In the genomic region with DNA sequence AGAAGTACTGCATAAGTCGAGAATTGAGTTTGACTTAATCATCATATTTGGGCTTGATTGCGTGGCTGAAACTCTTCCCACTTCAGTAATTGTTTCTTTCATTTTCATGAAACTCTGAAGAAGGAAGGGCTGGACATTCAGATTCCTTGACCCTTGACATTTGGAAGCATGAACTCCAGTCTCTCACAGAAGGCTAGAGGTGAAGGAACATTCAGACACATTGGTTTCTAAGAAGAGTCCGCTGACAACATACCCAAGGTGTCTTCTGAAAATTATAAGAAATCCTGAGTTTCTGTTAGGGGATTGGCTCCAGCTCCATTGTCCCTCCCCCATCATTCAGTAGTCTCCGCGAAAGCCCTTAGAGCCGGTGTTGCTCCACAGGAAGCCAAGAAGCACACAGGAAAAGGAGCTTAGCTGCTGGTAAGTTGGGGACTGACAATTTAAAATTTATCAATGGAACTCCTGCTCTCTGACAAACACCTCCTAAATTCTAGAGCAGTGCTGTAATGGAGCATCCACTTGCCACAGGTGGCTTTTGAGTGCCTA, we compare ENCODE assay signal across 26 cellular contexts. TPM values are rescaled to one million over a fixed set of nuclear protein-coding genes. Genes with fewer than 3 reads are reported as not detected.
A peak's percentile ranks its signal among the peaks of the same experiment; 100 is the strongest.
DNase-seq lines count a peak whose midpoint lies in the region; ATAC-seq and TF ChIP-seq lines count a peak whose summit lies in the region.
"Had no signal": no experiment of that assay in that cellular context is flagged by ENCODE, and none has a peak within 500 bp of the region (broad histone marks: within the 10 kb centered on the region; RNA-seq: fewer than 3 reads in every experiment).

A gene with protein sequence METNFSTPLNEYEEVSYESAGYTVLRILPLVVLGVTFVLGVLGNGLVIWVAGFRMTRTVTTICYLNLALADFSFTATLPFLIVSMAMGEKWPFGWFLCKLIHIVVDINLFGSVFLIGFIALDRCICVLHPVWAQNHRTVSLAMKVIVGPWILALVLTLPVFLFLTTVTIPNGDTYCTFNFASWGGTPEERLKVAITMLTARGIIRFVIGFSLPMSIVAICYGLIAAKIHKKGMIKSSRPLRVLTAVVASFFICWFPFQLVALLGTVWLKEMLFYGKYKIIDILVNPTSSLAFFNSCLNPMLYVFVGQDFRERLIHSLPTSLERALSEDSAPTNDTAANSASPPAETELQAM (plus strand): TSS at position 370 of the 546 bp plus-strand sequence. CDS start 7,479 bp downstream, outside the sequence.

- peaks cover 13% of the 10 kb centered on the region for H3K27me3 ChIP-seq in upper lobe of right lung
- no peaks in the 10 kb centered on the region for H3K27me3 ChIP-seq in body of pancreas

- H3K27ac ChIP-seq in upper lobe of right lung (no peak within 1 kb of the TSS), body of pancreas (no peak within 1 kb of the TSS)
- H3K27ac ChIP-seq: breast epithelium had no signal

- peak; percentile 78 for DNase-seq in Kasumi-1 (lab: John Stamatoyannopoulos, UW)
- DNase-seq in SKM-1 (lab: John Stamatoyannopoulos, UW; ENCODE audit: unreplicated experiment) = peak; percentile 13
- DNase-seq in iPS-NIHi7 (ENCODE audit: extremely low spot score) = peak; percentile 25
- no peak for DNase-seq in upper lobe of right lung
- no peak for DNase-seq in body of pancreas
- DNase-seq in kidney glomerular epithelial cell (lab: John Stamatoyannopoulos, UW) = no peak
- no peak for DNase-seq in cerebellar cortex (ENCODE audit: low spot score)
- DNase-seq: activated CD4-positive, alpha-beta T cell treated with anti-CD3 and anti-CD28 coated beads, Interleukin-2, amount 50 U/mL, for 48 hours; activated naive CD4-positive, alpha-beta T cell treated with anti-CD3 and anti-CD28 coated beads, Interleukin-2, amount 50 U/mL, for 16 hours; amygdala; CD4-positive, CD25-positive, alpha-beta regulatory T cell; effector CD8-positive, alpha-beta T cell; EL; NCI-H1105; NCI-H2029 treated with DMSO at 0.1 percent for 48 hours; NCI-H82; PC-3; SHP77 treated with DMSO at 0.1 percent for 48 hours; stimulated activated CD4-positive, alpha-beta T cell treated with anti-CD3 and anti-CD28 coated beads, Interleukin-4, amount 100 ng/mL, for 24 hours; substantia nigra had no signal

- WGBS in body of pancreas, 2 donors = 31 to 42% methylated on average over 6 of the region's 6 CpGs

- TF ChIP-seq POLR2A in body of pancreas (IDR thresholded peaks at IDR 0.05) = no peak

- H3K4me3 ChIP-seq in upper lobe of right lung (no peak within 1 kb of the TSS), body of pancreas (no peak within 1 kb of the TSS)
- H3K4me3 ChIP-seq: breast epithelium had no signal

- H3K36me3 ChIP-seq in upper lobe of right lung (no peaks in the 10 kb centered on the region), body of pancreas (replicated peaks in 1 of 2; ENCODE audit: insufficient read depth in 1 of 2, low read depth in 2 of 2) (no peaks in the 10 kb centered on the region)
- H3K36me3 ChIP-seq: breast epithelium had no signal

- ATAC-seq in upper lobe of right lung (peak; percentile 81), body of pancreas (no peak)
- ATAC-seq: PC-3; sciatic nerve; stimulated activated effector memory CD8-positive, alpha-beta T cell treated with anti-CD3 and anti-CD28 coated beads, Interleukin-12 subunit alpha, Interleukin-12 subunit beta, amount 100 ng/mL, for 72 hours had no signal

- intact Hi-C loops in upper lobe of right lung (cut with DNase I) = no loop called here
- intact Hi-C loops in body of pancreas (cut with DNase I) = no loop called here

- H3K9me3 ChIP-seq in upper lobe of right lung (no peaks in the 10 kb centered on the region), body of pancreas (no peaks in the 10 kb centered on the region)
- H3K9me3 ChIP-seq: breast epithelium had no signal

- TF ChIP-seq CTCF in upper lobe of right lung (IDR thresholded peaks at IDR 0.05) (no peak), body of pancreas (IDR thresholded peaks at IDR 0.05) (no peak)

- H3K4me1 ChIP-seq in upper lobe of right lung = no peaks in the 10 kb centered on the region
- no peaks in the 10 kb centered on the region for H3K4me1 ChIP-seq in body of pancreas
- H3K4me1 ChIP-seq: breast epithelium had no signal

RNA-seq across cellular contexts. Expression of the gene that starts here (rescaled TPM):
- total RNA-seq in upper lobe of right lung = 12.5 TPM
- under 1 TPM in 1 of 2 donors, not detected in 1; 0.78 TPM for total RNA-seq in body of pancreas
- total RNA-seq: CD4-positive, CD25-positive, alpha-beta regulatory T cell; epithelial cell of proximal tubule; kidney epithelial cell; lung microvascular endothelial cell; PC-3 had no signal

Comparison
In these comparisons a context has a peak if more than half of its experiments do, and no peak if none do; other contexts are left out.
1. DNase-seq: peak in Kasumi-1 (2 of 2), SKM-1 (single experiment) and iPS-NIHi7 (single experiment); none in upper lobe of right lung (single experiment), body of pancreas (0 of 4), kidney glomerular epithelial cell (single experiment) and cerebellar cortex (single experiment).